ENCODE assay signal across 1 cellular context in the genomic region with DNA sequence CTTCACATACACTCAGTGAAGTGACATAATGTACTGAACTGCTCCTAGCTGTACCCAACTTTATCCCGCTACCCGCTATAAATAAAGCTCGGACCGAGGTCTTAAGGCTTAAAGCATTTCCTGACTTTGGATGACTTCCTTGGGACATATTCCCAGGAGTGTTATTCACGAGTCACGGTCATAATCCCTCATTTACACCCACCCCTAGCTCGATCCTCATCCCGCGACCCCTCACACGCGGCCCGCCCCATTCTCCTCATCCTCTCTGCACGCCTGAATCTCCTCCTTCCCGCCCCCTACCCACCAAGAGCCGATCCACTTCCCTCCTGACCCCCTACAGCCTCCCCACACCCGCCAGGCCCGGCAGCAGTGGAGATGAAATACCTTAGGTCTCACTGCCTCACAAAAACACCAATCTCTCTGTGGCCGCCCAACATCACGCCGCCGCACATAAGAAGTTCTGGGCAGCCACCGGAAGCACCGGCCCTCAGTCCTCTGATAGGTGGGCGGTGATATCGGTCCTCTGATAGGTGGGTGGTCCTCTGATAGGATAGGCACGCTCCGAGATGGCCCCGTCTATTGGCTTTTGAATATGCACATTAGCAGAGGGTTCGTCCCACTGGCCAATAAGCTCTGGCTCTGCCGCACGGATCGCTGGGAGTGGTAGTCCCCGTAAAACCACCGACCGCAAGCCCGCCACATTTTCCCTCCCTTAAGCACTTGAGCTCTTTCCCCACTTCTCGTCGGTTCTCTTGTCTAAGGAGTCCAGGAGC.
A peak's percentile ranks its signal among the peaks of the same experiment; 100 is the strongest.
TF ChIP-seq lines count a peak whose summit lies in the region.

A gene with protein sequence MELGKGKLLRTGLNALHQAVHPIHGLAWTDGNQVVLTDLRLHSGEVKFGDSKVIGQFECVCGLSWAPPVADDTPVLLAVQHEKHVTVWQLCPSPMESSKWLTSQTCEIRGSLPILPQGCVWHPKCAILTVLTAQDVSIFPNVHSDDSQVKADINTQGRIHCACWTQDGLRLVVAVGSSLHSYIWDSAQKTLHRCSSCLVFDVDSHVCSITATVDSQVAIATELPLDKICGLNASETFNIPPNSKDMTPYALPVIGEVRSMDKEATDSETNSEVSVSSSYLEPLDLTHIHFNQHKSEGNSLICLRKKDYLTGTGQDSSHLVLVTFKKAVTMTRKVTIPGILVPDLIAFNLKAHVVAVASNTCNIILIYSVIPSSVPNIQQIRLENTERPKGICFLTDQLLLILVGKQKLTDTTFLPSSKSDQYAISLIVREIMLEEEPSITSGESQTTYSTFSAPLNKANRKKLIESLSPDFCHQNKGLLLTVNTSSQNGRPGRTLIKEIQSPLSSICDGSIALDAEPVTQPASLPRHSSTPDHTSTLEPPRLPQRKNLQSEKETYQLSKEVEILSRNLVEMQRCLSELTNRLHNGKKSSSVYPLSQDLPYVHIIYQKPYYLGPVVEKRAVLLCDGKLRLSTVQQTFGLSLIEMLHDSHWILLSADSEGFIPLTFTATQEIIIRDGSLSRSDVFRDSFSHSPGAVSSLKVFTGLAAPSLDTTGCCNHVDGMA (minus strand): TSS at position 462 of the 773 bp plus-strand sequence. CDS start 7,897 bp downstream, outside the sequence.

TF ChIP-seq in GM12878, 131 proteins besides CTCF, POLR2A, EP300 and RAD21 (continued from another document and continues in another):
- TF ChIP-seq, protein P1, sequence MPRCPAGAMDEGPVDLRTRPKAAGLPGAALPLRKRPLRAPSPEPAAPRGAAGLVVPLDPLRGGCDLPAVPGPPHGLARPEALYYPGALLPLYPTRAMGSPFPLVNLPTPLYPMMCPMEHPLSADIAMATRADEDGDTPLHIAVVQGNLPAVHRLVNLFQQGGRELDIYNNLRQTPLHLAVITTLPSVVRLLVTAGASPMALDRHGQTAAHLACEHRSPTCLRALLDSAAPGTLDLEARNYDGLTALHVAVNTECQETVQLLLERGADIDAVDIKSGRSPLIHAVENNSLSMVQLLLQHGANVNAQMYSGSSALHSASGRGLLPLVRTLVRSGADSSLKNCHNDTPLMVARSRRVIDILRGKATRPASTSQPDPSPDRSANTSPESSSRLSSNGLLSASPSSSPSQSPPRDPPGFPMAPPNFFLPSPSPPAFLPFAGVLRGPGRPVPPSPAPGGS (IDR thresholded peaks at IDR 0.05; ENCODE audit: borderline replicate concordance, insufficient read depth, low read depth, low read length, poor library complexity, severe bottlenecking) = no peak
- TF ChIP-seq, protein P2, sequence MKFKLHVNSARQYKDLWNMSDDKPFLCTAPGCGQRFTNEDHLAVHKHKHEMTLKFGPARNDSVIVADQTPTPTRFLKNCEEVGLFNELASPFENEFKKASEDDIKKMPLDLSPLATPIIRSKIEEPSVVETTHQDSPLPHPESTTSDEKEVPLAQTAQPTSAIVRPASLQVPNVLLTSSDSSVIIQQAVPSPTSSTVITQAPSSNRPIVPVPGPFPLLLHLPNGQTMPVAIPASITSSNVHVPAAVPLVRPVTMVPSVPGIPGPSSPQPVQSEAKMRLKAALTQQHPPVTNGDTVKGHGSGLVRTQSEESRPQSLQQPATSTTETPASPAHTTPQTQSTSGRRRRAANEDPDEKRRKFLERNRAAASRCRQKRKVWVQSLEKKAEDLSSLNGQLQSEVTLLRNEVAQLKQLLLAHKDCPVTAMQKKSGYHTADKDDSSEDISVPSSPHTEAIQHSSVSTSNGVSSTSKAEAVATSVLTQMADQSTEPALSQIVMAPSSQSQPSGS (IDR thresholded peaks at IDR 0.05; ENCODE audit: low read length) = no peak
- TF ChIP-seq GATAD2B (conservative IDR thresholded peaks at IDR 0.05; ENCODE audit: low read depth) = no peak
- TF ChIP-seq BRCA1 (IDR thresholded peaks at IDR 0.05; ENCODE audit: low read depth, low read length) = no peak
- no peak for TF ChIP-seq RCOR1 (conservative IDR thresholded peaks at IDR 0.05; ENCODE audit: low read depth, low read length)
- 0 out of 2 replicates have a peak, but pooled peaks have one; percentile 36 for TF ChIP-seq TARDBP (IDR thresholded peaks at IDR 0.05; ENCODE audit: borderline replicate concordance)
- no peak for TF ChIP-seq NR2F1 (conservative IDR thresholded peaks at IDR 0.05)
- TF ChIP-seq, protein P3, sequence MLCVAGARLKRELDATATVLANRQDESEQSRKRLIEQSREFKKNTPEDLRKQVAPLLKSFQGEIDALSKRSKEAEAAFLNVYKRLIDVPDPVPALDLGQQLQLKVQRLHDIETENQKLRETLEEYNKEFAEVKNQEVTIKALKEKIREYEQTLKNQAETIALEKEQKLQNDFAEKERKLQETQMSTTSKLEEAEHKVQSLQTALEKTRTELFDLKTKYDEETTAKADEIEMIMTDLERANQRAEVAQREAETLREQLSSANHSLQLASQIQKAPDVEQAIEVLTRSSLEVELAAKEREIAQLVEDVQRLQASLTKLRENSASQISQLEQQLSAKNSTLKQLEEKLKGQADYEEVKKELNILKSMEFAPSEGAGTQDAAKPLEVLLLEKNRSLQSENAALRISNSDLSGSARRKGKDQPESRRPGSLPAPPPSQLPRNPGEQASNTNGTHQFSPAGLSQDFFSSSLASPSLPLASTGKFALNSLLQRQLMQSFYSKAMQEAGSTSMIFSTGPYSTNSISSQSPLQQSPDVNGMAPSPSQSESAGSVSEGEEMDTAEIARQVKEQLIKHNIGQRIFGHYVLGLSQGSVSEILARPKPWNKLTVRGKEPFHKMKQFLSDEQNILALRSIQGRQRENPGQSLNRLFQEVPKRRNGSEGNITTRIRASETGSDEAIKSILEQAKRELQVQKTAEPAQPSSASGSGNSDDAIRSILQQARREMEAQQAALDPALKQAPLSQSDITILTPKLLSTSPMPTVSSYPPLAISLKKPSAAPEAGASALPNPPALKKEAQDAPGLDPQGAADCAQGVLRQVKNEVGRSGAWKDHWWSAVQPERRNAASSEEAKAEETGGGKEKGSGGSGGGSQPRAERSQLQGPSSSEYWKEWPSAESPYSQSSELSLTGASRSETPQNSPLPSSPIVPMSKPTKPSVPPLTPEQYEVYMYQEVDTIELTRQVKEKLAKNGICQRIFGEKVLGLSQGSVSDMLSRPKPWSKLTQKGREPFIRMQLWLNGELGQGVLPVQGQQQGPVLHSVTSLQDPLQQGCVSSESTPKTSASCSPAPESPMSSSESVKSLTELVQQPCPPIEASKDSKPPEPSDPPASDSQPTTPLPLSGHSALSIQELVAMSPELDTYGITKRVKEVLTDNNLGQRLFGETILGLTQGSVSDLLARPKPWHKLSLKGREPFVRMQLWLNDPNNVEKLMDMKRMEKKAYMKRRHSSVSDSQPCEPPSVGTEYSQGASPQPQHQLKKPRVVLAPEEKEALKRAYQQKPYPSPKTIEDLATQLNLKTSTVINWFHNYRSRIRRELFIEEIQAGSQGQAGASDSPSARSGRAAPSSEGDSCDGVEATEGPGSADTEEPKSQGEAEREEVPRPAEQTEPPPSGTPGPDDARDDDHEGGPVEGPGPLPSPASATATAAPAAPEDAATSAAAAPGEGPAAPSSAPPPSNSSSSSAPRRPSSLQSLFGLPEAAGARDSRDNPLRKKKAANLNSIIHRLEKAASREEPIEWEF (IDR thresholded peaks at IDR 0.05; ENCODE audit: insufficient replicate concordance, low read depth, low read length) = no peak
- no peak for TF ChIP-seq SUZ12 (IDR thresholded peaks at IDR 0.05; ENCODE audit: unreplicated experiment)
- peak; percentile 62 for TF ChIP-seq SMAD1 (IDR thresholded peaks at IDR 0.05; ENCODE audit: low read depth, partially characterized antibody)
- no peak for TF ChIP-seq NFIC (IDR thresholded peaks at IDR 0.05; ENCODE audit: low read depth, low read length)
- TF ChIP-seq BHLHE40 (IDR thresholded peaks at IDR 0.05; ENCODE audit: borderline replicate concordance in 1 of 2, low read depth in 2 of 2, low read length in 1 of 2) = peak in 1 of 2 experiments; percentile 73; a peak in 2 of 4 replicates
- peak; percentile 88 for TF ChIP-seq MXI1 (IDR thresholded peaks at IDR 0.05; ENCODE audit: low read depth, low read length)
- TF ChIP-seq SP1 (IDR thresholded peaks at IDR 0.05; ENCODE audit: low read depth, low read length) = peak; percentile 97
- peak; percentile 60; the same call in 1 of the 2 replicates for TF ChIP-seq CREM (IDR thresholded peaks at IDR 0.05; ENCODE audit: low read depth)
- no peak for TF ChIP-seq NFXL1 (IDR thresholded peaks at IDR 0.05; ENCODE audit: borderline replicate concordance)
- TF ChIP-seq ZNF217 (IDR thresholded peaks at IDR 0.05) = no peak
- TF ChIP-seq, protein P4, sequence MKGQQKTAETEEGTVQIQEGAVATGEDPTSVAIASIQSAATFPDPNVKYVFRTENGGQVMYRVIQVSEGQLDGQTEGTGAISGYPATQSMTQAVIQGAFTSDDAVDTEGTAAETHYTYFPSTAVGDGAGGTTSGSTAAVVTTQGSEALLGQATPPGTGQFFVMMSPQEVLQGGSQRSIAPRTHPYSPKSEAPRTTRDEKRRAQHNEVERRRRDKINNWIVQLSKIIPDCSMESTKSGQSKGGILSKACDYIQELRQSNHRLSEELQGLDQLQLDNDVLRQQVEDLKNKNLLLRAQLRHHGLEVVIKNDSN (IDR thresholded peaks at IDR 0.05; ENCODE audit: borderline replicate concordance, extremely low read length, insufficient read depth, low read depth, low read length) = no peak
- TF ChIP-seq TCF12 (IDR thresholded peaks at IDR 0.05; ENCODE audit: low read depth, low read length) = 0 out of 2 replicates have a peak, but pooled peaks have one; percentile 3
- TF ChIP-seq STAT1 (conservative IDR thresholded peaks at IDR 0.05) = no peak; the same call in 1 of the 2 replicates
- TF ChIP-seq SRF (IDR thresholded peaks at IDR 0.05; ENCODE audit: low read depth in 2 of 2, low read length in 2 of 2) = no peak
- no peak for TF ChIP-seq CHD4 (IDR thresholded peaks at IDR 0.05)
- TF ChIP-seq, protein P5, sequence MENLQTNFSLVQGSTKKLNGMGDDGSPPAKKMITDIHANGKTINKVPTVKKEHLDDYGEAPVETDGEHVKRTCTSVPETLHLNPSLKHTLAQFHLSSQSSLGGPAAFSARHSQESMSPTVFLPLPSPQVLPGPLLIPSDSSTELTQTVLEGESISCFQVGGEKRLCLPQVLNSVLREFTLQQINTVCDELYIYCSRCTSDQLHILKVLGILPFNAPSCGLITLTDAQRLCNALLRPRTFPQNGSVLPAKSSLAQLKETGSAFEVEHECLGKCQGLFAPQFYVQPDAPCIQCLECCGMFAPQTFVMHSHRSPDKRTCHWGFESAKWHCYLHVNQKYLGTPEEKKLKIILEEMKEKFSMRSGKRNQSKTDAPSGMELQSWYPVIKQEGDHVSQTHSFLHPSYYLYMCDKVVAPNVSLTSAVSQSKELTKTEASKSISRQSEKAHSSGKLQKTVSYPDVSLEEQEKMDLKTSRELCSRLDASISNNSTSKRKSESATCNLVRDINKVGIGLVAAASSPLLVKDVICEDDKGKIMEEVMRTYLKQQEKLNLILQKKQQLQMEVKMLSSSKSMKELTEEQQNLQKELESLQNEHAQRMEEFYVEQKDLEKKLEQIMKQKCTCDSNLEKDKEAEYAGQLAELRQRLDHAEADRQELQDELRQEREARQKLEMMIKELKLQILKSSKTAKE (IDR thresholded peaks at IDR 0.05; ENCODE audit: low read depth, poor library complexity, severe bottlenecking) = peak; percentile 57
- no peak for TF ChIP-seq ZNF622 (IDR thresholded peaks at IDR 0.05)
- no peak for TF ChIP-seq HDAC6 (IDR thresholded peaks at IDR 0.05; ENCODE audit: unreplicated experiment)
- peak; percentile 93 for TF ChIP-seq POLR2AphosphoS5 (IDR thresholded peaks at IDR 0.05; ENCODE audit: low read length)
- TF ChIP-seq CHD1 (IDR thresholded peaks at IDR 0.05; ENCODE audit: low read depth, low read length) = no peak
- TF ChIP-seq, protein P6, sequence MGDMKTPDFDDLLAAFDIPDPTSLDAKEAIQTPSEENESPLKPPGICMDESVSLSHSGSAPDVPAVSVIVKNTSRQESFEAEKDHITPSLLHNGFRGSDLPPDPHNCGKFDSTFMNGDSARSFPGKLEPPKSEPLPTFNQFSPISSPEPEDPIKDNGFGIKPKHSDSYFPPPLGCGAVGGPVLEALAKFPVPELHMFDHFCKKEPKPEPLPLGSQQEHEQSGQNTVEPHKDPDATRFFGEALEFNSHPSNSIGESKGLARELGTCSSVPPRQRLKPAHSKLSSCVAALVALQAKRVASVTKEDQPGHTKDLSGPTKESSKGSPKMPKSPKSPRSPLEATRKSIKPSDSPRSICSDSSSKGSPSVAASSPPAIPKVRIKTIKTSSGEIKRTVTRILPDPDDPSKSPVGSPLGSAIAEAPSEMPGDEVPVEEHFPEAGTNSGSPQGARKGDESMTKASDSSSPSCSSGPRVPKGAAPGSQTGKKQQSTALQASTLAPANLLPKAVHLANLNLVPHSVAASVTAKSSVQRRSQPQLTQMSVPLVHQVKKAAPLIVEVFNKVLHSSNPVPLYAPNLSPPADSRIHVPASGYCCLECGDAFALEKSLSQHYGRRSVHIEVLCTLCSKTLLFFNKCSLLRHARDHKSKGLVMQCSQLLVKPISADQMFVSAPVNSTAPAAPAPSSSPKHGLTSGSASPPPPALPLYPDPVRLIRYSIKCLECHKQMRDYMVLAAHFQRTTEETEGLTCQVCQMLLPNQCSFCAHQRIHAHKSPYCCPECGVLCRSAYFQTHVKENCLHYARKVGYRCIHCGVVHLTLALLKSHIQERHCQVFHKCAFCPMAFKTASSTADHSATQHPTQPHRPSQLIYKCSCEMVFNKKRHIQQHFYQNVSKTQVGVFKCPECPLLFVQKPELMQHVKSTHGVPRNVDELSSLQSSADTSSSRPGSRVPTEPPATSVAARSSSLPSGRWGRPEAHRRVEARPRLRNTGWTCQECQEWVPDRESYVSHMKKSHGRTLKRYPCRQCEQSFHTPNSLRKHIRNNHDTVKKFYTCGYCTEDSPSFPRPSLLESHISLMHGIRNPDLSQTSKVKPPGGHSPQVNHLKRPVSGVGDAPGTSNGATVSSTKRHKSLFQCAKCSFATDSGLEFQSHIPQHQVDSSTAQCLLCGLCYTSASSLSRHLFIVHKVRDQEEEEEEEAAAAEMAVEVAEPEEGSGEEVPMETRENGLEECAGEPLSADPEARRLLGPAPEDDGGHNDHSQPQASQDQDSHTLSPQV (IDR thresholded peaks at IDR 0.05) = no peak
- TF ChIP-seq, protein P7, sequence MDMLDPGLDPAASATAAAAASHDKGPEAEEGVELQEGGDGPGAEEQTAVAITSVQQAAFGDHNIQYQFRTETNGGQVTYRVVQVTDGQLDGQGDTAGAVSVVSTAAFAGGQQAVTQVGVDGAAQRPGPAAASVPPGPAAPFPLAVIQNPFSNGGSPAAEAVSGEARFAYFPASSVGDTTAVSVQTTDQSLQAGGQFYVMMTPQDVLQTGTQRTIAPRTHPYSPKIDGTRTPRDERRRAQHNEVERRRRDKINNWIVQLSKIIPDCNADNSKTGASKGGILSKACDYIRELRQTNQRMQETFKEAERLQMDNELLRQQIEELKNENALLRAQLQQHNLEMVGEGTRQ (IDR thresholded peaks at IDR 0.05; ENCODE audit: borderline replicate concordance, low read depth, low read length) = no peak
- TF ChIP-seq RB1 (IDR thresholded peaks at IDR 0.05; ENCODE audit: borderline replicate concordance) = peak; percentile 33; the same call in 1 of the 2 replicates
- TF ChIP-seq, protein P8, sequence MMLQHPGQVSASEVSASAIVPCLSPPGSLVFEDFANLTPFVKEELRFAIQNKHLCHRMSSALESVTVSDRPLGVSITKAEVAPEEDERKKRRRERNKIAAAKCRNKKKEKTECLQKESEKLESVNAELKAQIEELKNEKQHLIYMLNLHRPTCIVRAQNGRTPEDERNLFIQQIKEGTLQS (IDR thresholded peaks at IDR 0.05; ENCODE audit: borderline replicate concordance, extremely low read depth, low read depth, low read length) = no peak
- TF ChIP-seq ZBED1 (IDR thresholded peaks at IDR 0.05; ENCODE audit: borderline replicate concordance) = no peak
- TF ChIP-seq RFX5 (IDR thresholded peaks at IDR 0.05; ENCODE audit: low read depth, low read length) = no peak
- no peak for TF ChIP-seq YBX1 (IDR thresholded peaks at IDR 0.05)
- no peak for TF ChIP-seq MEF2B (IDR thresholded peaks at IDR 0.05; ENCODE audit: partially characterized antibody, poor library complexity, severe bottlenecking)
- TF ChIP-seq NFYA (IDR thresholded peaks at IDR 0.05; ENCODE audit: borderline replicate concordance, low read depth, low read length) = peak; percentile 93
- no peak for TF ChIP-seq MYC (IDR thresholded peaks at IDR 0.05; ENCODE audit: insufficient read depth, insufficient read length, insufficient replicate concordance, low read length, severe bottlenecking)
